Comparison of ENCODE assay signal across 9 cellular contexts in the genomic region with DNA sequence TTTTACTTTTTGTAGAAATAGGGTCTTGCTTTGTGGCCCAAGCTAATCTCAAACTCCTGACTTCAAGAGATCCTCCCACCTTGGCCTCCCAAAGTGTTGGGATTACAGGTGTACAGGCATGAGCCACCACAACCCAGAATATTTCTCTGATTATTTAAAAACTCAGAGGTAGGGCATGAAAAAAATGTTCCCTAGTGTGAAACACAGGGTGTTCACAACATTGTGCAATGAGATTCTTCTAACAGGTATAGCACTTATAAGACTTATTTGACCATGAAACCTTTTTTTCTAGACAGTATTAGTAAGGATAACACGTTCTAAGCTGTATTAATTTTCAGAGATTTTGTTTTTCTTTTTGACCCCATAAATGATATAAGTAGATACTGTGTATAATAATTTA. TPM values are rescaled to one million over a fixed set of nuclear protein-coding genes. Genes with fewer than 3 reads are reported as not detected.
"Had no signal": no experiment of that assay in that cellular context is flagged by ENCODE, and none has a peak within 500 bp of the region (broad histone marks: within the 10 kb centered on the region; RNA-seq: fewer than 3 reads in every experiment).

No MANE protein-coding gene starts in this region.

- DNase-seq: H7, HFFc6, IMR-90 had no signal

- FAIRE-seq: H1, HTR-8/SVneo, K562 had no signal

- H2AFZ ChIP-seq: GM23338 had no signal

- H3K36me3 ChIP-seq: HAP-1 had no signal

- H3K9me3 ChIP-seq: HAP-1 had no signal

- H3K4me2 ChIP-seq: GM23338 had no signal

- ATAC-seq: GM23338, HCT116, K562 had no signal

- H3K4me3 ChIP-seq: GM23338, HAP-1, K562 had no signal

RNA-seq across cellular contexts. Expression of gene PTGER4, which starts 13.1 kb away (rescaled TPM):
- polyA plus RNA-seq: K562 had no signal
